ENCODE assay signal across 25 cellular contexts in the genomic region with DNA sequence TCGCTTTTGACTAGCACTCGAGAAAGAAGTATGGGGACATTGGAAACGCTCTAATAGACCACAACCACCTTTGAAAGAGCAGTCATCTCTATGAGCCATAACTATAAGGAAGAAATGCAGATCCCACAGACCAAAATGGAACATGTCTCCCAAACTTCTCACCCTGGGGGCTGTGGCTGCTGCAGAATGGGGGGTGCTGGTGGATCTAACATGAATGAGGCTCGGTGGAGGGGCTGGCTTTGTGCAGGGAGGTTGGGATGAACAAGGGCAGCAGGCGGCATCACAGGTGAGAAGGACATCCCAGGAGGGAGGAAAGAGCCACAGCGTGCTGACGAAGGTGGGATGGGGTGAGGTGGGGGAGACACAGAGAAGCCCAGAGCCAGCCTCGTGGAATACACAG. TPM values are rescaled to one million over a fixed set of nuclear protein-coding genes. Genes with fewer than 3 reads are reported as not detected.
DNase-seq lines count a peak whose midpoint lies in the region; ATAC-seq and TF ChIP-seq lines count a peak whose summit lies in the region.
"Had no signal": no experiment of that assay in that cellular context is flagged by ENCODE, and none has a peak within 500 bp of the region (broad histone marks: within the 10 kb centered on the region; RNA-seq: fewer than 3 reads in every experiment).

No MANE protein-coding gene starts in this region.

- peaks cover 16 to 45% of the 10 kb centered on the region in 2 donors for H3K4me1 Mint-ChIP-seq in effector memory CD8-positive, alpha-beta T cell (ENCODE audit: low read depth in 2 of 2)
- H3K4me1 Mint-ChIP-seq in GM23338: peaks cover 14% of the 10 kb centered on the region

- H3K27me3 Mint-ChIP-seq in effector memory CD8-positive, alpha-beta T cell: peaks cover 21 to 49% of the 10 kb centered on the region in 2 donors
- H3K27me3 Mint-ChIP-seq in GM23338 (ENCODE audit: insufficient read depth, low read depth, poor library complexity): peaks cover 4% of the 10 kb centered on the region

- H2AFZ ChIP-seq in Karpas-422 (ENCODE audit: low read length) (no peak overlapping the region), GM23338 (no peak overlapping the region)

- H3K36me3 ChIP-seq in Karpas-422 (ENCODE audit: insufficient read depth, low read length) (no peaks in the 10 kb centered on the region), thymus (ENCODE audit: control insufficient read depth, insufficient read depth) (no peaks in the 10 kb centered on the region), GM23338 (ENCODE audit: insufficient read depth) (no peaks in the 10 kb centered on the region)

- no peak for ATAC-seq in effector memory CD8-positive, alpha-beta T cell (replicated peaks)
- ATAC-seq in GM18511 (IDR thresholded peaks at IDR 0.05; ENCODE audit: unreplicated experiment) (no peak), GM23338 (no peak)
- ATAC-seq in activated CD4-positive, CD25-positive, alpha-beta regulatory T cell treated with anti-CD3 and anti-CD28 coated beads, Interleukin-2, amount 50 U/mL, for 24 hours: no peak
- ATAC-seq: WTC11 had no signal

- H3K4me1 ChIP-seq in Karpas-422 (ENCODE audit: low read length) (peaks cover 40% of the 10 kb centered on the region), thymus (ENCODE audit: control insufficient read depth, insufficient read depth, low read length) (no peaks in the 10 kb centered on the region), GM23338 (ENCODE audit: insufficient read depth) (no peaks in the 10 kb centered on the region; the same call in 1 of the 2 replicates)

- peak overlapping the region; percentile 14; the same call in 1 of the 2 replicates for H3K4me3 ChIP-seq in Karpas-422 (ENCODE audit: low read length)
- no peak overlapping the region for H3K4me3 ChIP-seq in thymus (ENCODE audit: low read length)
- no peak overlapping the region for H3K4me3 ChIP-seq in GM23338

- H3K4me2 ChIP-seq in Karpas-422 (ENCODE audit: low read depth, low read length, poor library complexity, severe bottlenecking) (peak overlapping the region; percentile 90), GM23338 (no peak overlapping the region)

- peak; percentile 59 for DNase-seq in activated effector memory CD4-positive, alpha-beta T cell treated with anti-CD3 and anti-CD28 coated beads, Interleukin-2, amount 50 U/mL, for 16 hours
- DNase-seq in activated effector memory CD4-positive, alpha-beta T cell treated with Interleukin-2 at 50 U/mL for 16 hours: no peak
- DNase-seq in Karpas-422 (no peak), GM23338 (ENCODE audit: low spot score) (no peak)
- no peak for DNase-seq in effector memory CD8-positive, alpha-beta T cell
- DNase-seq: activated CD8-positive, alpha-beta memory T cell treated with anti-CD3 and anti-CD28 coated beads, Interleukin-2, amount 50 U/mL, for 48 hours; MV-4-11; NCI-H2029 treated with DMSO at 0.1 percent for 48 hours; NCI-H524; SIG-M5; small intestine had no signal

- H3K27ac ChIP-seq in Karpas-422 (ENCODE audit: low read length) (no peak overlapping the region), thymus (ENCODE audit: low read depth) (peak overlapping the region; percentile 22), GM23338 (ENCODE audit: low read depth) (no peak overlapping the region)

- peaks cover 46% of the 10 kb centered on the region for H4K20me1 ChIP-seq in Karpas-422 (ENCODE audit: insufficient read depth, low read depth, low read length)
- H4K20me1 ChIP-seq in GM23338 (replicated peaks; ENCODE audit: insufficient read depth): no peaks in the 10 kb centered on the region

- 95% methylated on average over 8 of the region's 8 CpGs for WGBS in thymus

- no peak for TF ChIP-seq CTCF in GM23338 (conservative IDR thresholded peaks at IDR 0.05; ENCODE audit: low read depth in 2 of 2)

- H3K79me2 ChIP-seq in Karpas-422 (ENCODE audit: low read length) (no peaks in the 10 kb centered on the region), GM23338 (replicated peaks; ENCODE audit: insufficient read depth) (no peaks in the 10 kb centered on the region)

- no peaks in the 10 kb centered on the region for H3K9me3 Mint-ChIP-seq in effector memory CD8-positive, alpha-beta T cell
- H3K9me3 Mint-ChIP-seq in GM23338: no peaks in the 10 kb centered on the region
- H3K9me3 Mint-ChIP-seq: WTC11 had no signal

- H3K9me2 ChIP-seq in Karpas-422 (replicated peaks; ENCODE audit: insufficient read depth, low read length) (no peaks in the 10 kb centered on the region), GM23338 (ENCODE audit: insufficient read depth) (no peaks in the 10 kb centered on the region)

- H3K9me3 ChIP-seq in Karpas-422 (ENCODE audit: low read length): no peaks in the 10 kb centered on the region
- H3K9me3 ChIP-seq in thymus (ENCODE audit: control insufficient read depth): no peaks in the 10 kb centered on the region

- H3K27me3 ChIP-seq in Karpas-422 (ENCODE audit: low read length) (no peaks in the 10 kb centered on the region), thymus (ENCODE audit: control insufficient read depth, insufficient read depth) (no peaks in the 10 kb centered on the region), GM23338 (ENCODE audit: insufficient read depth) (no peaks in the 10 kb centered on the region)

- H3K36me3 Mint-ChIP-seq in effector memory CD8-positive, alpha-beta T cell (ENCODE audit: insufficient read depth): peaks cover 57% of the 10 kb centered on the region
- no peaks in the 10 kb centered on the region for H3K36me3 Mint-ChIP-seq in GM23338 (ENCODE audit: low read depth)
- H3K36me3 Mint-ChIP-seq: WTC11 had no signal

- peak overlapping the region; percentile 81 to 98 for H3K4me3 Mint-ChIP-seq in effector memory CD8-positive, alpha-beta T cell
- no peak overlapping the region for H3K4me3 Mint-ChIP-seq in GM23338
- H3K4me3 Mint-ChIP-seq: WTC11 had no signal

- H3K27ac Mint-ChIP-seq in effector memory CD8-positive, alpha-beta T cell: peak overlapping the region; percentile 90 to 99
- no peak overlapping the region for H3K27ac Mint-ChIP-seq in GM23338
- H3K27ac Mint-ChIP-seq: progenitor cell of endocrine pancreas, WTC11 had no signal

- no peak overlapping the region for H3K9ac ChIP-seq in Karpas-422 (ENCODE audit: low read length)

- H3F3A ChIP-seq in GM23338 (replicated peaks; ENCODE audit: low read depth): no peaks in the 10 kb centered on the region

TF ChIP-seq in GM23338, 12 proteins besides CTCF, POLR2A, EP300 and RAD21 (continues in another document):
- TF ChIP-seq JUNB (IDR thresholded peaks at IDR 0.05; ENCODE audit: unreplicated experiment): no peak
- TF ChIP-seq, protein P1, sequence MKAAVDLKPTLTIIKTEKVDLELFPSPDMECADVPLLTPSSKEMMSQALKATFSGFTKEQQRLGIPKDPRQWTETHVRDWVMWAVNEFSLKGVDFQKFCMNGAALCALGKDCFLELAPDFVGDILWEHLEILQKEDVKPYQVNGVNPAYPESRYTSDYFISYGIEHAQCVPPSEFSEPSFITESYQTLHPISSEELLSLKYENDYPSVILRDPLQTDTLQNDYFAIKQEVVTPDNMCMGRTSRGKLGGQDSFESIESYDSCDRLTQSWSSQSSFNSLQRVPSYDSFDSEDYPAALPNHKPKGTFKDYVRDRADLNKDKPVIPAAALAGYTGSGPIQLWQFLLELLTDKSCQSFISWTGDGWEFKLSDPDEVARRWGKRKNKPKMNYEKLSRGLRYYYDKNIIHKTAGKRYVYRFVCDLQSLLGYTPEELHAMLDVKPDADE (IDR thresholded peaks at IDR 0.05): no peak
- TF ChIP-seq NANOG (IDR thresholded peaks at IDR 0.05; ENCODE audit: borderline replicate concordance): no peak

RNA-seq across cellular contexts. Expression of a gene that starts 10.5 kb away (rescaled TPM):
- not detected in 2 replicates for total RNA-seq in Karpas-422 (2014; rRNA removed; shearing (Covaris generic); ENCODE audit: low replicate concordance)
- polyA plus RNA-seq in thymus (2.1 TPM), GM23338 (2016; fragmentation: Nextera tagmentation; extraction: Ambion mirVana) (not detected in 2 replicates)
- total RNA-seq in GM23338 (2014; rRNA removed; shearing (Covaris generic)): not detected in 2 replicates
- total RNA-seq: bronchial epithelial cell; dermis microvascular lymphatic vessel endothelial cell; H4; myocyte; progenitor cell of endocrine pancreas; T-helper 2 cell treated with Interferon-gamma antibody and Interleukin-4, amounts not matched to agents 100 ng/mL and 5 ng/mL, for 36 hours; urinary bladder; WTC11 had no signal

RNA-seq across cellular contexts. Expression of a gene that starts 45.4 kb away (rescaled TPM):
- not detected in 2 replicates for total RNA-seq in Karpas-422 (2014; rRNA removed; shearing (Covaris generic); ENCODE audit: low replicate concordance)
- 0.14 TPM for polyA plus RNA-seq in thymus
- total RNA-seq in GM23338 (2014; rRNA removed; shearing (Covaris generic)): not detected in 2 replicates
- not detected in 2 replicates for polyA plus RNA-seq in GM23338 (2016; fragmentation: Nextera tagmentation; extraction: Ambion mirVana)
- total RNA-seq: bronchial epithelial cell; dermis microvascular lymphatic vessel endothelial cell; H4; liver; myocyte; progenitor cell of endocrine pancreas; T-helper 2 cell treated with Interferon-gamma antibody and Interleukin-4, amounts not matched to agents 100 ng/mL and 5 ng/mL, for 36 hours; urinary bladder; WTC11 had no signal
- polyA plus RNA-seq: adipose tissue, esophagus, liver, small intestine, urinary bladder had no signal
